In the genomic region with DNA sequence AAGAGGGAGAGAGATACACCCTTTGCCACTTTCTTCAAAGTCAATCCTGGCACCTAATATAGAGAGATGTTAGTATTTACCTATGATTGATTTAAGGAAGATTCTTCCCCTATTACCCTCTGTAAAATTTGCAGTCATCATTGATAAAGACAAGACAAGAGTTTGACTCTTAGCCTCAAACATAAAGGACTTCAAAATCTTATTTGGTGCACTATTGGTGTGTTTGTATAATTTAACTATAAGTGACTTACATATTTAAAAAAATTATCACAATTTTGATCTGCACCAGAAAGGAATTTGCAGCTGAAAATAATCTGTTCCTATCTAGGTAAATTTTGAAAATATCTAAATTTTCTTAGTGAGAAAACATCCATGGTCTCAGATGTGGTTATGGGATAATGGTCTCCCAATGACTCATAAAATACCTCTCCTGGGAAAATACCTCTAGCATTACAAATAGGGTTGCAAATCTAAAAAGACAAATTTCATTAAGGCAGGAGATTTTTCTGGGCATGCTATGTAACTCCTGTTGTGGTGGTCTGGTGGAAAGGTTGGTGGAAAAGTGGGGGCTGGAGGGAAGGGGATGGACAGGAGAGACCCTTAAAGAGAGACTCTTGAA, we compare ENCODE assay signal across 17 cellular contexts.
A peak's percentile ranks its signal among the peaks of the same experiment; 100 is the strongest.
DNase-seq lines count a peak whose midpoint lies in the region; ATAC-seq, FAIRE-seq and TF ChIP-seq lines count a peak whose summit lies in the region.
"Had no signal": no experiment of that assay in that cellular context is flagged by ENCODE, and none has a peak within 500 bp of the region (broad histone marks: within the 10 kb centered on the region; RNA-seq: fewer than 3 reads in every experiment).

No MANE protein-coding gene starts in this region.

- no peaks in the 10 kb centered on the region for H3K9me1 ChIP-seq in endothelial cell of umbilical vein (replicated peaks; ENCODE audit: control insufficient read depth, extremely low read depth, insufficient read depth, low read length)

- peak overlapping the region; percentile 51 for H3K4me2 ChIP-seq in endothelial cell of umbilical vein (ENCODE audit: insufficient read depth, low read length)

- no peak for ATAC-seq in GM18511 (IDR thresholded peaks at IDR 0.05; ENCODE audit: unreplicated experiment)
- ATAC-seq in HG02623 (IDR thresholded peaks at IDR 0.05; ENCODE audit: unreplicated experiment) = no peak
- ATAC-seq: esophagus mucosa; stimulated activated memory B cell treated with anti-CD40 and anti-IgM and Interleukin-4, amounts not matched to agents 10 μg/mL and 1 μg/mL and 100 μg/mL, for 72 hours had no signal

- no peaks in the 10 kb centered on the region for H3K79me2 ChIP-seq in endothelial cell of umbilical vein (ENCODE audit: control insufficient read depth, insufficient read depth, low read length)

- DNase-seq in Daoy (ENCODE audit: low read depth) (peak; percentile 51), RWPE1 (ENCODE audit: low spot score) (peak; percentile 65), endothelial cell of umbilical vein (ENCODE audit: low read depth, low spot score) (no peak), non-pigmented ciliary epithelial cell (ENCODE audit: low read depth) (peak; percentile 48), GM19239 (ENCODE audit: insufficient read length, low spot score) (no peak), MV-4-11 (lab: John Stamatoyannopoulos, UW) (no peak)
- DNase-seq: activated effector memory CD4-positive, alpha-beta T cell treated with anti-CD3 and anti-CD28 coated beads, Interleukin-2, amount 50 U/mL, for 16 hours; caudate nucleus; GF-D8; NCI-H524; Peyer's patch; stimulated activated CD4-positive, alpha-beta T cell treated with anti-CD3 and anti-CD28 coated beads, Interleukin-2, amount 100 ng/mL, for 24 hours; T1000 had no signal

- intact Hi-C loops in endothelial cell of umbilical vein (cut with micrococcal nuclease) = no loop called here

- H3K27ac ChIP-seq in RWPE1 (no peak overlapping the region), endothelial cell of umbilical vein (ENCODE audit: insufficient read depth, low read depth, low read length) (peak overlapping the region; percentile 70)
- H3K27ac ChIP-seq: Peyer's patch had no signal

- TF ChIP-seq CTCF in RWPE1 (conservative IDR thresholded peaks at IDR 0.05; ENCODE audit: low read depth) (no peak), endothelial cell of umbilical vein (IDR thresholded peaks at IDR 0.05; ENCODE audit: extremely low read depth in 1 of 2, insufficient read depth in 1 of 2, low read depth in 1 of 2, low read length in 2 of 2) (no peak)

- H3K4me3 ChIP-seq in endothelial cell of umbilical vein (replicated peaks in 1 of 3; ENCODE audit: insufficient read depth in 1 of 3, low read depth in 1 of 3, low read length in 3 of 3) = no peak overlapping the region
- H3K4me3 ChIP-seq: Peyer's patch had no signal

- peak; percentile 61 for FAIRE-seq in endothelial cell of umbilical vein (lab: Jason Lieb, UNC)
- FAIRE-seq in GM19239 (lab: Jason Lieb, UNC) = no peak

- H2AFZ ChIP-seq in endothelial cell of umbilical vein (ENCODE audit: low read depth, low read length) = no peak overlapping the region

- H4K20me1 ChIP-seq in endothelial cell of umbilical vein (replicated peaks; ENCODE audit: control insufficient read depth, extremely low read depth, insufficient read depth, low read length) = no peaks in the 10 kb centered on the region

- peaks cover 8% of the 10 kb centered on the region for H3K4me1 ChIP-seq in endothelial cell of umbilical vein (ENCODE audit: control insufficient read depth, extremely low read depth, insufficient read depth, low read length)
- H3K4me1 ChIP-seq: Peyer's patch had no signal

- POLR2A ChIA-PET in RWPE1 (lab: Yijun Ruan, JAX; ENCODE audit: low non-redundant PET) (no interaction called here), endothelial cell of umbilical vein (lab: Charles Lee) (no interaction called here)

- H3K9me3 ChIP-seq in endothelial cell of umbilical vein (replicated peaks; ENCODE audit: control insufficient read depth, insufficient read depth, low read length) = no peaks in the 10 kb centered on the region
- H3K9me3 ChIP-seq: Peyer's patch had no signal

- H3K36me3 ChIP-seq in endothelial cell of umbilical vein (ENCODE audit: control insufficient read depth in 2 of 2, extremely low read depth in 1 of 2, insufficient read depth in 2 of 2, low read length in 2 of 2) = no peaks in the 10 kb centered on the region
- H3K36me3 ChIP-seq: Peyer's patch had no signal

- H3K9ac ChIP-seq in endothelial cell of umbilical vein (replicated peaks; ENCODE audit: extremely low read depth, insufficient read depth, low read length) = peak overlapping the region; percentile 16

- TF ChIP-seq POLR2A in endothelial cell of umbilical vein (IDR thresholded peaks at IDR 0.05; ENCODE audit: low read depth, low read length) = no peak

- CTCF ChIA-PET in RWPE1 (lab: Yijun Ruan, JAX) (no interaction called here), endothelial cell of umbilical vein (lab: Charles Lee) (interaction anchor here (1.7 kb wide), 1 partner anchor 31 kb away, joined by 4 read pairs; no protein-coding TSS in a partner anchor)

- dilution Hi-C loops in endothelial cell of umbilical vein (cut with MboI; ENCODE audit: extremely low pct_ligation_motif_present, low sequenced_read_pairs) = no loop called here

- no TSS peak for BruUV-seq in endothelial cell of umbilical vein (replicated peaks; lab: Mats Ljungman, UMichigan)

- no peaks in the 10 kb centered on the region for H3K27me3 ChIP-seq in endothelial cell of umbilical vein (ENCODE audit: control insufficient read depth in 2 of 2, insufficient read depth in 2 of 2, low read length in 2 of 2)
- H3K27me3 ChIP-seq: Peyer's patch had no signal

TF ChIP-seq in endothelial cell of umbilical vein, 7 proteins besides CTCF, POLR2A, EP300 and RAD21:
- no peak for TF ChIP-seq GATA2 (IDR thresholded peaks at IDR 0.05; ENCODE audit: insufficient read depth, insufficient read length, low read depth, low read length)
- no peak for TF ChIP-seq MAX (IDR thresholded peaks at IDR 0.05; ENCODE audit: insufficient read depth, insufficient read length)
- no peak for TF ChIP-seq MYC (IDR thresholded peaks at IDR 0.05; ENCODE audit: low read depth, low read length)
- TF ChIP-seq POLR2AphosphoS5 (IDR thresholded peaks at IDR 0.05; ENCODE audit: insufficient read depth, low read depth, low read length) = no peak
- TF ChIP-seq FOS (IDR thresholded peaks at IDR 0.05; ENCODE audit: borderline replicate concordance, insufficient read depth, low read length) = no peak
- peak; percentile 16 for TF ChIP-seq JUN (IDR thresholded peaks at IDR 0.05; ENCODE audit: borderline replicate concordance, insufficient read depth, insufficient read length, low read depth)
- no peak for TF ChIP-seq EZH2 (IDR thresholded peaks at IDR 0.05; ENCODE audit: borderline replicate concordance, low read depth, low read length, severe bottlenecking)

Comparison
In these comparisons a context has a peak if more than half of its experiments do, and no peak if none do; other contexts are left out.
1. DNase-seq: peak in Daoy (single experiment), RWPE1 (single experiment) and non-pigmented ciliary epithelial cell (single experiment); none in endothelial cell of umbilical vein (single experiment), GM19239 (single experiment) and MV-4-11 (single experiment).